10 cellular contexts compared by ENCODE assay signal in the genomic region with DNA sequence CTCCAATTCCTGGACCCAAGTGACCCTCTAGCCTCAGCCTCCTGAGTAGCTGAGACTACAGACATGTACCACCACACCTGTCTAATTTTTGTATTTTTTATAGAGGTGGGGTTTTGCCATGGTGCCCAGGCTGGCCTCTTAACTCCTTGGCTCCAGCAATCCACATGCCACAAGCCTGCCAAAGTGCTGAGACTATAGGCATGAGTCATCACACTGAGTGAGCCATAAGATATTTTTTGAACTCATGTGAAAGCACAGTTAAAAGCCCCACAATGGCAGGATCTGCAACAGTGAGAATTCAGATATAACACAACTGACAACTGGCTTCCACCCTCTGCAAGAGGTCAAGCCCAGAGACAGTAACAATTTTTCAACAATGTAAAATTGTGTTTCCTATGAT. TPM values are rescaled to one million over a fixed set of nuclear protein-coding genes. Genes with fewer than 3 reads are reported as not detected.
"Had no signal": no experiment of that assay in that cellular context is flagged by ENCODE, and none has a peak within 500 bp of the region (broad histone marks: within the 10 kb centered on the region; RNA-seq: fewer than 3 reads in every experiment).

No MANE protein-coding gene starts in this region.

RNA-seq across cellular contexts. Expression of gene OR11G2, which starts 20.8 kb away (rescaled TPM):
- total RNA-seq: activated CD4-positive, alpha-beta memory T cell treated with anti-CD3 and anti-CD28 coated beads, Interleukin-2, amount 10 ng/mL, durations not matched to agents 7 days and 5 days; activated CD4-positive, alpha-beta T cell treated with anti-CD3 and anti-CD28 coated beads for 36 hours; breast epithelium; chondrocyte; dorsolateral prefrontal cortex; esophagus squamous epithelium; lower lobe of right lung; skeletal muscle tissue; testis; ureter had no signal

RNA-seq across cellular contexts. Expression of gene OR4N5, which starts 31.2 kb away (rescaled TPM):
- total RNA-seq: activated CD4-positive, alpha-beta memory T cell treated with anti-CD3 and anti-CD28 coated beads, Interleukin-2, amount 10 ng/mL, durations not matched to agents 7 days and 5 days; activated CD4-positive, alpha-beta T cell treated with anti-CD3 and anti-CD28 coated beads for 36 hours; breast epithelium; chondrocyte; esophagus squamous epithelium; lower lobe of right lung; skeletal muscle tissue; testis; ureter had no signal

RNA-seq across cellular contexts. Expression of gene OR11H6, which starts 53.7 kb away (rescaled TPM):
- total RNA-seq: activated CD4-positive, alpha-beta memory T cell treated with anti-CD3 and anti-CD28 coated beads, Interleukin-2, amount 10 ng/mL, durations not matched to agents 7 days and 5 days; activated CD4-positive, alpha-beta T cell treated with anti-CD3 and anti-CD28 coated beads for 36 hours; breast epithelium; chondrocyte; dorsolateral prefrontal cortex; esophagus squamous epithelium; lower lobe of right lung; skeletal muscle tissue; testis; ureter had no signal

RNA-seq across cellular contexts. Expression of gene OR11H7, which starts 58.9 kb away (rescaled TPM):
- total RNA-seq: activated CD4-positive, alpha-beta memory T cell treated with anti-CD3 and anti-CD28 coated beads, Interleukin-2, amount 10 ng/mL, durations not matched to agents 7 days and 5 days; activated CD4-positive, alpha-beta T cell treated with anti-CD3 and anti-CD28 coated beads for 36 hours; breast epithelium; chondrocyte; dorsolateral prefrontal cortex; esophagus squamous epithelium; lower lobe of right lung; skeletal muscle tissue; testis; ureter had no signal

RNA-seq across cellular contexts. Expression of gene OR4K17, which starts 59.3 kb away (rescaled TPM):
- total RNA-seq: activated CD4-positive, alpha-beta memory T cell treated with anti-CD3 and anti-CD28 coated beads, Interleukin-2, amount 10 ng/mL, durations not matched to agents 7 days and 5 days; activated CD4-positive, alpha-beta T cell treated with anti-CD3 and anti-CD28 coated beads for 36 hours; breast epithelium; chondrocyte; dorsolateral prefrontal cortex; esophagus squamous epithelium; lower lobe of right lung; skeletal muscle tissue; ureter had no signal
